26 cellular contexts compared by ENCODE assay signal in genomic region chr11:60718524-60719316, GRCh38. TPM values are rescaled to one million over a fixed set of nuclear protein-coding genes. Genes with fewer than 3 reads are reported as not detected.
DNase-seq lines count a peak whose midpoint lies in the region; ATAC-seq and TF ChIP-seq lines count a peak whose summit lies in the region.
"Had no signal": no experiment of that assay in that cellular context is flagged by ENCODE, and none has a peak within 500 bp of the region (broad histone marks: within the 10 kb centered on the region; RNA-seq: fewer than 3 reads in every experiment).

No MANE protein-coding gene starts in this region.

- H3K4me1 Mint-ChIP-seq in activated T-helper 17 cell treated with anti-CD3 and anti-CD28 coated beads, Interleukin-2, amount 50 U/mL, for 72 hours: no peaks in the 10 kb centered on the region

- H2AFZ ChIP-seq in IMR-90 (replicated peaks; ENCODE audit: low read length, poor library complexity): no peak overlapping the region

- intact Hi-C loops in IMR-90 (cut with micrococcal nuclease) (no loop called here), mucosa of descending colon (cut with DNase I, micrococcal nuclease) (no loop called here), transverse colon (cut with DNase I; ENCODE audit: low total_unique reads) (no loop called here)

- no peak overlapping the region for H4K5ac ChIP-seq in IMR-90 (ENCODE audit: low read depth, low read length)

- no peak overlapping the region for H3K14ac ChIP-seq in IMR-90 (replicated peaks; ENCODE audit: low read depth, low read length)

- H4K91ac ChIP-seq in IMR-90 (ENCODE audit: insufficient read depth, low read depth, low read length): no peak overlapping the region

- H3K9ac ChIP-seq in IMR-90 (ENCODE audit: low read depth, low read length): no peak overlapping the region

- H3K36me3 Mint-ChIP-seq in activated T-helper 17 cell treated with anti-CD3 and anti-CD28 coated beads, Interleukin-2, amount 50 U/mL, for 72 hours (ENCODE audit: low read depth): no peaks in the 10 kb centered on the region
- H3K36me3 Mint-ChIP-seq: CD8-positive, alpha-beta memory T cell had no signal

- no peak overlapping the region for H3K27ac ChIP-seq in IMR-90 (ENCODE audit: insufficient read depth, low read length)
- H3K27ac ChIP-seq in transverse colon: peak overlapping the region; percentile 66 to 72 (median 69)
- no peak overlapping the region for H3K27ac ChIP-seq in tibial nerve
- H3K27ac ChIP-seq: SJCRH30 had no signal

- H3K9me1 ChIP-seq in IMR-90 (ENCODE audit: insufficient read depth, low read length): no peaks in the 10 kb centered on the region

- H2BK5ac ChIP-seq in IMR-90 (ENCODE audit: low read depth, low read length, poor library complexity, severe bottlenecking): no peak overlapping the region

- H2BK120ac ChIP-seq in IMR-90 (ENCODE audit: low read depth, low read length): no peak overlapping the region

- H3K4me3 ChIP-seq in IMR-90 (ENCODE audit: insufficient read depth, low read depth, low read length): no peak overlapping the region
- H3K4me3 ChIP-seq in mucosa of descending colon: no peak overlapping the region
- no peak overlapping the region for H3K4me3 ChIP-seq in transverse colon
- H3K4me3 ChIP-seq in tibial nerve: no peak overlapping the region
- H3K4me3 ChIP-seq: MG63, SJCRH30 had no signal

- no peak overlapping the region for H2AK5ac ChIP-seq in IMR-90 (ENCODE audit: low read depth, low read length)

- H3K9me3 ChIP-seq in IMR-90 (ENCODE audit: control insufficient read depth, insufficient read depth, low read length) (no peaks in the 10 kb centered on the region), mucosa of descending colon (no peaks in the 10 kb centered on the region), transverse colon (no peaks in the 10 kb centered on the region), tibial nerve (peaks cover 0 to 19% (median 0%) of the 10 kb centered on the region in 4 donors)
- H3K9me3 ChIP-seq: SJCRH30 had no signal

- in situ Hi-C loops in IMR-90 (cut with MboI; ENCODE audit: low sequenced_read_pairs) (no loop called here), transverse colon (cut with MboI; ENCODE audit: low pct_ligation_motif_present in 1 of 4, low pct_unique_long_range_greater_than_20kb in 1 of 4, low sequenced_read_pairs in 3 of 4) (no loop called here)

- H3K27me3 Mint-ChIP-seq in activated T-helper 17 cell treated with anti-CD3 and anti-CD28 coated beads, Interleukin-2, amount 50 U/mL, for 72 hours: peaks cover 33% of the 10 kb centered on the region

- dilution Hi-C loops in IMR-90 (cut with HindIII; ENCODE audit: low sequenced_read_pairs, unreplicated experiment): no loop called here

- TF ChIP-seq EP300 in transverse colon (IDR thresholded peaks at IDR 0.05; ENCODE audit: low read depth) (no peak), tibial nerve (IDR thresholded peaks at IDR 0.05) (no peak)

- H3K18ac ChIP-seq in IMR-90 (ENCODE audit: low read depth, low read length): no peak overlapping the region

- H3K4me1 ChIP-seq in IMR-90 (ENCODE audit: control insufficient read depth, insufficient read depth, low read length) (no peaks in the 10 kb centered on the region), mucosa of descending colon (ENCODE audit: low read depth) (peaks cover 22% of the 10 kb centered on the region), transverse colon (peaks cover 0 to 21% (median 14%) of the 10 kb centered on the region in 4 donors), tibial nerve (no peaks in the 10 kb centered on the region)
- H3K4me1 ChIP-seq: SJCRH30 had no signal

- TF ChIP-seq CTCF in IMR-90 (conservative IDR thresholded peaks at IDR 0.05; ENCODE audit: low read depth, low read length) (no peak), mucosa of descending colon (IDR thresholded peaks at IDR 0.05) (no peak), transverse colon (IDR thresholded peaks at IDR 0.05) (no peak), tibial nerve (IDR thresholded peaks at IDR 0.05) (no peak)

- CTCF ChIA-PET in IMR-90 (lab: Yijun Ruan, JAX): no interaction called here

- no peak overlapping the region for H2BK20ac ChIP-seq in IMR-90 (ENCODE audit: low read depth, low read length)

- TF ChIP-seq POLR2A in IMR-90 (IDR thresholded peaks at IDR 0.05; ENCODE audit: low read depth, low read length): no peak
- TF ChIP-seq POLR2A in transverse colon (IDR thresholded peaks at IDR 0.05): peak; percentile 42
- no peak for TF ChIP-seq POLR2A in tibial nerve (IDR thresholded peaks at IDR 0.05)

- H4K20me1 ChIP-seq in IMR-90 (ENCODE audit: insufficient read depth, low read length): no peaks in the 10 kb centered on the region

- no peak overlapping the region for H2BK15ac ChIP-seq in IMR-90 (ENCODE audit: low read depth, low read length)

- no peak overlapping the region for H3K4me3 Mint-ChIP-seq in activated T-helper 17 cell treated with anti-CD3 and anti-CD28 coated beads, Interleukin-2, amount 50 U/mL, for 72 hours

- BruUV-seq in IMR-90 (replicated peaks; lab: Mats Ljungman, UMichigan): no TSS peak

- no peak overlapping the region for H3K56ac ChIP-seq in IMR-90 (ENCODE audit: extremely low read depth, insufficient read depth, low read length)

- DNase-seq in IMR-90 (no peak), mucosa of descending colon (peak; percentile 67 to 74 (median 67)), transverse colon (peak; percentile 64), germinal center (ENCODE audit: low spot score) (no peak), tibial nerve (ENCODE audit: low spot score in 2 of 2) (no peak)
- DNase-seq: C1 segment of cervical spinal cord, Calu3, DMS79 treated with DMSO at 0.1 percent for 48 hours, GF-D8, H7, KG1, MG63, NCI-H1105 treated with DMSO at 0.1 percent for 48 hours, NCI-H146, NCI-H1930, NCI-H446, NCI-H524 treated with DMSO at 0.1 percent for 48 hours, NCI-H774, SJCRH30 had no signal

- no peak overlapping the region for H3K27ac Mint-ChIP-seq in activated T-helper 17 cell treated with anti-CD3 and anti-CD28 coated beads, Interleukin-2, amount 50 U/mL, for 72 hours

- H4K8ac ChIP-seq in IMR-90 (ENCODE audit: low read depth in 2 of 2, low read length in 2 of 2): no peak overlapping the region

- H3K79me1 ChIP-seq in IMR-90 (ENCODE audit: low read depth in 1 of 2, low read length in 2 of 2): no peaks in the 10 kb centered on the region

- no peak overlapping the region for H3K4ac ChIP-seq in IMR-90 (ENCODE audit: low read depth, low read length)

- H2AK9ac ChIP-seq in IMR-90 (replicated peaks; ENCODE audit: low read depth, low read length, poor library complexity): peak overlapping the region; percentile 19

- ATAC-seq in IMR-90 (ENCODE audit: low read depth) (no peak), mucosa of descending colon (peak; percentile 79), HG03135 (IDR thresholded peaks at IDR 0.05; ENCODE audit: unreplicated experiment) (no peak)
- ATAC-seq in activated T-helper 17 cell treated with anti-CD3 and anti-CD28 coated beads, Interleukin-2, amount 50 U/mL, for 72 hours (replicated peaks): peak; percentile 81
- ATAC-seq: Right ventricle myocardium inferior, SK-N-SH treated with all-trans-retinoic acid at 6 μM for 48 hours had no signal

- H3K36me3 ChIP-seq in IMR-90 (ENCODE audit: control insufficient read depth, insufficient read depth, low read length): no peaks in the 10 kb centered on the region
- no peaks in the 10 kb centered on the region for H3K36me3 ChIP-seq in mucosa of descending colon (ENCODE audit: low read depth)
- no peaks in the 10 kb centered on the region for H3K36me3 ChIP-seq in transverse colon
- H3K36me3 ChIP-seq in tibial nerve: no peaks in the 10 kb centered on the region
- H3K36me3 ChIP-seq: MG63, SJCRH30 had no signal

- no peak overlapping the region for H3K23ac ChIP-seq in IMR-90 (ENCODE audit: low read depth, low read length)

- POLR2A ChIA-PET in IMR-90 (lab: Charles Lee; ENCODE audit: unreplicated experiment): no interaction called here

- H3K27me3 ChIP-seq in IMR-90 (ENCODE audit: control insufficient read depth, insufficient read depth, low read length) (no peaks in the 10 kb centered on the region), transverse colon (peaks cover 25% of the 10 kb centered on the region), tibial nerve (no peaks in the 10 kb centered on the region)
- H3K27me3 ChIP-seq: MG63, SJCRH30 had no signal

- peaks cover 3% of the 10 kb centered on the region for H3K9me3 Mint-ChIP-seq in activated T-helper 17 cell treated with anti-CD3 and anti-CD28 coated beads, Interleukin-2, amount 50 U/mL, for 72 hours

- 54% methylated on average over 4 of the region's 10 CpGs; no CpG with 5 or more reads in 1 of the 2 experiments for WGBS in IMR-90 (ENCODE audit: extremely low coverage in 2 of 2, insufficient read length in 1 of 2), 2 experiments
- WGBS in transverse colon (ENCODE audit: low coverage in 1 of 2), 2 donors: 53 to 72% methylated on average over 5 to 10 of the region's 10 CpGs
- WGBS in tibial nerve, 2 donors: 78 to 80% methylated on average over 10 of the region's 10 CpGs

- H3K4me2 ChIP-seq in IMR-90 (ENCODE audit: low read depth, low read length): no peak overlapping the region

- no peak for TF ChIP-seq RAD21 in IMR-90 (IDR thresholded peaks at IDR 0.05; ENCODE audit: low read length)

RNA-seq across cellular contexts. Expression of gene MS4A18, which starts 5.8 kb away (rescaled TPM):
- total RNA-seq in IMR-90 (2012; rRNA removed) (not detected in 2 replicates), mucosa of descending colon (not detected), transverse colon (not detected), tibial nerve (not detected)
- not detected in 2 replicates for polyA plus RNA-seq in IMR-90 (2012; rRNA removed)
- polyA plus RNA-seq in IMR-90 (2012; cell fraction: cytosol; rRNA removed): not detected in 2 replicates
- polyA plus RNA-seq in IMR-90 (2012; cell fraction: nucleus; rRNA removed; ENCODE audit: low replicate concordance): not detected in 2 replicates
- total RNA-seq in activated T-helper 17 cell treated with anti-CD3 and anti-CD28 coated beads, Interleukin-2, amount 50 U/mL, for 72 hours: not detected
- total RNA-seq: A673; Calu3; CD8-positive, alpha-beta memory T cell; H7; Right ventricle myocardium inferior; RPMI7951; SJCRH30 had no signal
- polyA plus RNA-seq: CD8-positive, alpha-beta memory T cell had no signal

RNA-seq across cellular contexts. Expression of gene MS4A8, which starts 19.3 kb away (rescaled TPM):
- total RNA-seq in IMR-90 (2012; rRNA removed) (not detected in 2 replicates), mucosa of descending colon (10 to 100 TPM; 11.5 to 36.2 (median 18.4) TPM), transverse colon (100 to 1,000 TPM in 1 of 4 donors, 10 to 100 TPM in 3; 22.9 to 141 (median 52.1) TPM), tibial nerve (not detected)
- not detected in 2 replicates for polyA plus RNA-seq in IMR-90 (2012; rRNA removed)
- not detected in 2 replicates for polyA plus RNA-seq in IMR-90 (2012; cell fraction: cytosol; rRNA removed)
- not detected in 2 replicates for polyA plus RNA-seq in IMR-90 (2012; cell fraction: nucleus; rRNA removed; ENCODE audit: low replicate concordance)
- total RNA-seq in activated T-helper 17 cell treated with anti-CD3 and anti-CD28 coated beads, Interleukin-2, amount 50 U/mL, for 72 hours: not detected
- total RNA-seq: CD8-positive, alpha-beta memory T cell; H7; Right ventricle myocardium inferior; RPMI7951; SJCRH30 had no signal
- polyA plus RNA-seq: CD8-positive, alpha-beta memory T cell had no signal

RNA-seq across cellular contexts. Expression of gene MS4A15, which starts 37.9 kb away (rescaled TPM):
- total RNA-seq in IMR-90 (2012; rRNA removed) (not detected in 2 replicates), mucosa of descending colon (under 1 TPM in 1 of 3 donors, not detected in 2; 0.38 TPM), transverse colon (not detected), tibial nerve (not detected)
- not detected in 2 replicates for polyA plus RNA-seq in IMR-90 (2012; rRNA removed)
- not detected in 2 replicates for polyA plus RNA-seq in IMR-90 (2012; cell fraction: cytosol; rRNA removed)
- polyA plus RNA-seq in IMR-90 (2012; cell fraction: nucleus; rRNA removed; ENCODE audit: low replicate concordance): not detected in 2 replicates
- not detected for total RNA-seq in activated T-helper 17 cell treated with anti-CD3 and anti-CD28 coated beads, Interleukin-2, amount 50 U/mL, for 72 hours
- total RNA-seq: A673; Calu3; CD8-positive, alpha-beta memory T cell; Right ventricle myocardium inferior; RPMI7951; SJCRH30 had no signal
- polyA plus RNA-seq: CD8-positive, alpha-beta memory T cell had no signal

Comparison
In these comparisons a context has a peak if more than half of its experiments do, and no peak if none do; other contexts are left out.
1. ATAC-seq: peak in activated T-helper 17 cell treated with anti-CD3 and anti-CD28 coated beads, Interleukin-2, amount 50 U/mL, for 72 hours (single experiment) and mucosa of descending colon (single experiment); none in IMR-90 (single experiment) and HG03135 (single experiment).
2. DNase-seq: peak in mucosa of descending colon (3 of 3) and transverse colon (single experiment); none in IMR-90 (single experiment), germinal center (single experiment) and tibial nerve (0 of 2).
3. H3K27ac ChIP-seq: peak in transverse colon (4 of 4); none in IMR-90 (single experiment) and tibial nerve (0 of 4).
4. RNA of gene MS4A8, which starts 19.3 kb away (total RNA-seq): 22.9 to 141 TPM in transverse colon and 11.5 to 36.2 TPM in mucosa of descending colon; not detected in IMR-90, not detected in activated T-helper 17 cell treated with anti-CD3 and anti-CD28 coated beads, Interleukin-2, amount 50 U/mL, for 72 hours and not detected in tibial nerve; every median in the first group is over 10 times any median in the second.